33 cellular contexts compared by ENCODE assay signal in the genomic region with DNA sequence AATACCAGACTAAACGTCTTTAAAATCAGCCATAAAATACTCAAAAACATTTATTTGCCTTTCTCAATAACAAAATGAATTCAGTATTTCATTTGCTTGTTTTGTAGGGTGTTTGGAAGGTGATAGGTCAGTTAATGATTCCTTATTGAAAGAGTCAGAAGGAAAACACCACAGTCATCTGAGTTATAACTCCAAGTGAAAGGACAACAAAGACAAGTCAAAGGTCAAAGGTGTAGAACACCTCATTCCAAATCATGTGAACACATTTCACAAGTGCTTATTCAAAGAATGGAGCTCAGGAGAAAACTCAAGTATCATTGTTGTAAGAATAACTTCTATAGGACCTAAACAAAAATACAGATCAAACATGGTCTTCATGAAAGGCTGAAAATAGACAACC.
"Had no signal": no experiment of that assay in that cellular context is flagged by ENCODE, and none has a peak within 500 bp of the region (broad histone marks: within the 10 kb centered on the region; RNA-seq: fewer than 3 reads in every experiment).

No MANE protein-coding gene starts in this region.

- H3K4me2 ChIP-seq: PC-9 had no signal

- H3K4me3 ChIP-seq: adrenal gland, body of pancreas, breast epithelium, PC-9 had no signal

- H3K36me3 Mint-ChIP-seq: activated CD4-positive, alpha-beta memory T cell treated with anti-CD3 and anti-CD28 coated beads for 36 hours; activated naive CD4-positive, alpha-beta T cell treated with anti-CD3 and anti-CD28 coated beads, Interleukin-2, amount 50 U/mL, for 72 hours had no signal

- H3K27me3 ChIP-seq: adrenal gland, body of pancreas, breast epithelium had no signal

- H3K27me3 Mint-ChIP-seq: activated B cell treated with CpG ODN at 0.5 μM for 24 hours; activated CD4-positive, alpha-beta memory T cell treated with anti-CD3 and anti-CD28 coated beads for 36 hours had no signal

- H3K27ac Mint-ChIP-seq: activated B cell treated with CpG ODN at 0.5 μM for 24 hours; activated CD4-positive, alpha-beta memory T cell treated with anti-CD3 and anti-CD28 coated beads for 36 hours; activated naive CD4-positive, alpha-beta T cell treated with anti-CD3 and anti-CD28 coated beads for 36 hours; activated naive CD4-positive, alpha-beta T cell treated with anti-CD3 and anti-CD28 coated beads, Interleukin-2, amount 50 U/mL, for 72 hours; activated T-helper 1 cell treated with anti-CD3 and anti-CD28 coated beads, Interleukin-12 subunit alpha, Interleukin-12 subunit beta, Interleukin-2, Interleukin-4 antibody, amounts not matched to agents 30 ng/mL and 10 ng/mL and 1 ng/mL, durations not matched to agents 14 hours and 24 hours and 36 hours had no signal

- H3K9me3 Mint-ChIP-seq: activated B cell treated with CpG ODN at 0.5 μM for 24 hours; activated naive CD4-positive, alpha-beta T cell treated with anti-CD3 and anti-CD28 coated beads for 36 hours; activated naive CD4-positive, alpha-beta T cell treated with anti-CD3 and anti-CD28 coated beads, Interleukin-2, amount 50 U/mL, for 72 hours; activated T-cell treated with anti-CD3 and anti-CD28 coated beads, Interleukin-2, amount 50 U/mL, for 4 hours; activated T-helper 1 cell treated with anti-CD3 and anti-CD28 coated beads, Interleukin-12 subunit alpha, Interleukin-12 subunit beta, Interleukin-2, Interleukin-4 antibody, amounts not matched to agents 30 ng/mL and 10 ng/mL and 1 ng/mL, durations not matched to agents 14 hours and 24 hours and 36 hours had no signal

- ATAC-seq: activated naive CD4-positive, alpha-beta T cell treated with anti-CD3 and anti-CD28 coated beads, Interleukin-2, amount 50 U/mL, for 72 hours; activated T-cell treated with anti-CD3 and anti-CD28 coated beads, Interleukin-2, amount 50 U/mL, for 4 hours; body of pancreas; Right ventricle myocardium inferior had no signal

- H2AFZ ChIP-seq: PC-9 had no signal

- H3K27ac ChIP-seq: adrenal gland, body of pancreas, breast epithelium, PC-9, RWPE1, VCaP had no signal

- FAIRE-seq: astrocyte, RCC 7860 had no signal

- H3K4me1 Mint-ChIP-seq: activated B cell treated with CpG ODN at 0.5 μM for 24 hours had no signal

- DNase-seq: activated B cell treated with CpG ODN at 0.5 μM for 24 hours; activated CD4-positive, alpha-beta memory T cell treated with anti-CD3 and anti-CD28 coated beads for 36 hours; activated CD4-positive, alpha-beta T cell treated with anti-CD3 and anti-CD28 coated beads for 4 hours; activated CD4-positive, alpha-beta T cell treated with anti-CD3 and anti-CD28 coated beads, Interleukin-2, amount 50 U/mL, for 1 hour; activated CD4-positive, CD25-positive, alpha-beta regulatory T cell treated with anti-CD3 and anti-CD28 coated beads, Interleukin-2, amount 50 U/mL, for 72 hours; activated CD8-positive, alpha-beta memory T cell treated with anti-CD3 and anti-CD28 coated beads, Interleukin-2, amount 50 U/mL, for 4 hours; activated gamma-delta T cell treated with Interleukin-2 at 50 U/mL for 16 hours; activated naive CD4-positive, alpha-beta T cell treated with anti-CD3 and anti-CD28 coated beads for 36 hours; activated T-cell treated with anti-CD3 and anti-CD28 coated beads for 4 hours; activated T-cell treated with anti-CD3 and anti-CD28 coated beads, Interleukin-2, amount 50 U/mL, for 4 hours; adrenal gland; body of pancreas; MM.1S; NCI-H1092; NCI-H1436 treated with DMSO at 0.1 percent for 48 hours; NCI-H1694 treated with DMSO at 0.1 percent for 48 hours; NCI-H2029; NCI-H345; NCI-H526; NCI-H748 treated with DMSO at 0.1 percent for 48 hours; PC-9; SW 1271; T-helper 1 cell; T-helper 2 cell; T-helper 9 cell had no signal

- H3K4me3 Mint-ChIP-seq: activated B cell treated with CpG ODN at 0.5 μM for 24 hours; activated CD4-positive, alpha-beta memory T cell treated with anti-CD3 and anti-CD28 coated beads for 36 hours; activated naive CD4-positive, alpha-beta T cell treated with anti-CD3 and anti-CD28 coated beads for 36 hours; activated T-cell treated with anti-CD3 and anti-CD28 coated beads, Interleukin-2, amount 50 U/mL, for 4 hours; activated T-helper 1 cell treated with anti-CD3 and anti-CD28 coated beads, Interleukin-12 subunit alpha, Interleukin-12 subunit beta, Interleukin-2, Interleukin-4 antibody, amounts not matched to agents 30 ng/mL and 10 ng/mL and 1 ng/mL, durations not matched to agents 14 hours and 24 hours and 36 hours had no signal

- H3K36me3 ChIP-seq: adrenal gland, breast epithelium had no signal

- H3K4me1 ChIP-seq: adrenal gland, body of pancreas, breast epithelium had no signal

- H3K9me3 ChIP-seq: adrenal gland, body of pancreas, breast epithelium had no signal
